In genomic region chr18:22683196-22683676, GRCh38 we compare ENCODE assay signal across 8 cellular contexts.
A peak's percentile ranks its signal among the peaks of the same experiment; 100 is the strongest.
DNase-seq lines count a peak whose midpoint lies in the region; ATAC-seq and TF ChIP-seq lines count a peak whose summit lies in the region.

No MANE protein-coding gene starts in this region.

- in situ Hi-C loops in astrocyte of the spinal cord (cut with HindIII; ENCODE audit: low sequenced_read_pairs): no loop called here

- H3K4me1 ChIP-seq in upper lobe of right lung: peaks cover 11% of the 10 kb centered on the region

- ATAC-seq in upper lobe of right lung (peak; percentile 73), HG03108 (IDR thresholded peaks at IDR 0.05; ENCODE audit: unreplicated experiment) (no peak)

- H3K36me3 ChIP-seq in upper lobe of right lung: no peaks in the 10 kb centered on the region

- DNase-seq in NCI-H1417 (lab: John Stamatoyannopoulos, UW): peak; percentile 20 to 87 (median 59)
- DNase-seq in NCI-H1417 treated with DMSO at 0.1 percent for 48 hours (lab: John Stamatoyannopoulos, UW): no peak
- DNase-seq in astrocyte of the spinal cord (ENCODE audit: low read depth, low spot score): peak; percentile 95
- DNase-seq in kidney tubule cell (ENCODE audit: low spot score): peak; percentile 94
- no peak for DNase-seq in upper lobe of right lung
- DNase-seq in OCI-M1 (lab: John Stamatoyannopoulos, UW): no peak
- no peak for DNase-seq in NCI-H2107 (lab: John Stamatoyannopoulos, UW)

- intact Hi-C loops in upper lobe of right lung (cut with DNase I): no loop called here

- H3K27ac ChIP-seq in upper lobe of right lung: no peak overlapping the region

- H3K27me3 ChIP-seq in upper lobe of right lung: no peaks in the 10 kb centered on the region

- no peak overlapping the region for H3K4me3 ChIP-seq in astrocyte of the spinal cord (ENCODE audit: low read depth, low read length)
- H3K4me3 ChIP-seq in upper lobe of right lung: no peak overlapping the region

- TF ChIP-seq CTCF in astrocyte of the spinal cord (IDR thresholded peaks at IDR 0.05; ENCODE audit: low read depth, low read length) (no peak), upper lobe of right lung (IDR thresholded peaks at IDR 0.05) (no peak)

- no peaks in the 10 kb centered on the region for H3K9me3 ChIP-seq in upper lobe of right lung

Comparison
In these comparisons a context has a peak if more than half of its experiments do, and no peak if none do; other contexts are left out.
1. DNase-seq: peak in NCI-H1417 (3 of 3), astrocyte of the spinal cord (single experiment) and kidney tubule cell (single experiment); none in NCI-H1417 treated with DMSO at 0.1 percent for 48 hours (single experiment), upper lobe of right lung (single experiment), OCI-M1 (single experiment) and NCI-H2107 (single experiment).